Comparison of ENCODE assay signal across 11 cellular contexts in genomic region chr13:110640591-110641029, GRCh38. TPM values are rescaled to one million over a fixed set of nuclear protein-coding genes. Genes with fewer than 3 reads are reported as not detected.
DNase-seq lines count a peak whose midpoint lies in the region; ATAC-seq, FAIRE-seq and TF ChIP-seq lines count a peak whose summit lies in the region.
"Had no signal": no experiment of that assay in that cellular context is flagged by ENCODE, and none has a peak within 500 bp of the region (broad histone marks: within the 10 kb centered on the region; RNA-seq: fewer than 3 reads in every experiment).

No MANE protein-coding gene starts in this region.

- TF ChIP-seq CTCF in GM23338 (conservative IDR thresholded peaks at IDR 0.05; ENCODE audit: low read depth in 2 of 2): no peak
- TF ChIP-seq CTCF in WERI-Rb-1 (IDR thresholded peaks at IDR 0.05; ENCODE audit: low read depth, low read length): no peak

- H3K36me3 ChIP-seq in GM23338 (ENCODE audit: insufficient read depth): peaks cover 14% of the 10 kb centered on the region; the same call in 1 of the 2 replicates
- peaks cover 98% of the 10 kb centered on the region for H3K36me3 ChIP-seq in WERI-Rb-1

- intact Hi-C loops in cardiac septum (cut with DNase I): no loop called here

- H3K9me3 Mint-ChIP-seq in GM23338: no peaks in the 10 kb centered on the region; the same call in 2 of the 3 replicates
- no peaks in the 10 kb centered on the region for H3K9me3 Mint-ChIP-seq in activated naive CD8-positive, alpha-beta T cell treated with anti-CD3 and anti-CD28 coated beads, Interleukin-2, amount 10 ng/mL, durations not matched to agents 7 days and 5 days

- H3K79me2 ChIP-seq in GM23338 (replicated peaks; ENCODE audit: insufficient read depth): no peaks in the 10 kb centered on the region

- H3K9me3 ChIP-seq in WERI-Rb-1 (ENCODE audit: severe bottlenecking): no peaks in the 10 kb centered on the region

- H2AFZ ChIP-seq in GM23338: no peak overlapping the region

- peaks cover 10% of the 10 kb centered on the region for H3F3A ChIP-seq in GM23338 (replicated peaks; ENCODE audit: low read depth)

- no peaks in the 10 kb centered on the region for H3K9me2 ChIP-seq in GM23338 (ENCODE audit: insufficient read depth)

- POLR2A ChIA-PET in activated naive CD8-positive, alpha-beta T cell treated with anti-CD3 and anti-CD28 coated beads, Interleukin-2, amount 10 ng/mL, durations not matched to agents 7 days and 5 days (lab: Charles Lee): no interaction called here

- H3K27ac ChIP-seq in GM23338 (ENCODE audit: low read depth) (0 out of 2 replicates have a peak overlapping the region, but pooled peaks have one; percentile 55), WERI-Rb-1 (no peak overlapping the region)

- peak overlapping the region; percentile 89 for H3K27ac Mint-ChIP-seq in GM23338
- peak overlapping the region; percentile 45 for H3K27ac Mint-ChIP-seq in activated naive CD8-positive, alpha-beta T cell treated with anti-CD3 and anti-CD28 coated beads, Interleukin-2, amount 10 ng/mL, durations not matched to agents 7 days and 5 days

- no peak for ATAC-seq in GM23338
- no peak for ATAC-seq in activated naive CD8-positive, alpha-beta T cell treated with anti-CD3 and anti-CD28 coated beads, Interleukin-2, amount 10 ng/mL, durations not matched to agents 7 days and 5 days (ENCODE audit: low read depth)

- no peak overlapping the region for H3K4me3 Mint-ChIP-seq in GM23338
- no peak overlapping the region for H3K4me3 Mint-ChIP-seq in activated naive CD8-positive, alpha-beta T cell treated with anti-CD3 and anti-CD28 coated beads, Interleukin-2, amount 10 ng/mL, durations not matched to agents 7 days and 5 days

- H3K4me2 ChIP-seq in GM23338: no peak overlapping the region

- FAIRE-seq in urothelium cell line (lab: Jason Lieb, UNC): no peak
- FAIRE-seq: islet of Langerhans had no signal

- H3K27me3 ChIP-seq in GM23338 (ENCODE audit: insufficient read depth) (no peaks in the 10 kb centered on the region), WERI-Rb-1 (ENCODE audit: insufficient read depth, low read depth, severe bottlenecking) (no peaks in the 10 kb centered on the region)

- H3K36me3 Mint-ChIP-seq in GM23338 (ENCODE audit: low read depth): peaks cover 66% of the 10 kb centered on the region
- H3K36me3 Mint-ChIP-seq in activated naive CD8-positive, alpha-beta T cell treated with anti-CD3 and anti-CD28 coated beads, Interleukin-2, amount 10 ng/mL, durations not matched to agents 7 days and 5 days: peaks cover 11% of the 10 kb centered on the region

- peaks cover 5% of the 10 kb centered on the region for H3K27me3 Mint-ChIP-seq in GM23338 (ENCODE audit: insufficient read depth, low read depth, poor library complexity)
- no peaks in the 10 kb centered on the region for H3K27me3 Mint-ChIP-seq in activated naive CD8-positive, alpha-beta T cell treated with anti-CD3 and anti-CD28 coated beads, Interleukin-2, amount 10 ng/mL, durations not matched to agents 7 days and 5 days

- H3K4me1 Mint-ChIP-seq in GM23338: peaks cover 5% of the 10 kb centered on the region
- no peaks in the 10 kb centered on the region for H3K4me1 Mint-ChIP-seq in activated naive CD8-positive, alpha-beta T cell treated with anti-CD3 and anti-CD28 coated beads, Interleukin-2, amount 10 ng/mL, durations not matched to agents 7 days and 5 days

- H3K4me1 ChIP-seq in GM23338 (ENCODE audit: insufficient read depth): peaks cover 6% of the 10 kb centered on the region

- H3K4me3 ChIP-seq in GM23338 (no peak overlapping the region), WERI-Rb-1 (ENCODE audit: low read depth, low read length) (no peak overlapping the region)

- peaks cover 13% of the 10 kb centered on the region for H4K20me1 ChIP-seq in GM23338 (replicated peaks; ENCODE audit: insufficient read depth)

- no peak for DNase-seq in GM23338 (ENCODE audit: low spot score)
- DNase-seq in activated naive CD8-positive, alpha-beta T cell treated with anti-CD3 and anti-CD28 coated beads, Interleukin-2, amount 10 ng/mL, durations not matched to agents 7 days and 5 days: no peak
- peak; percentile 75 for DNase-seq in cardiac septum (ENCODE audit: low spot score)
- DNase-seq in renal cortical epithelial cell (ENCODE audit: low read depth): peak; percentile 11
- DNase-seq in stimulated activated naive CD4-positive, alpha-beta T cell (lab: John Stamatoyannopoulos, UW): no peak
- no peak for DNase-seq in WERI-Rb-1
- DNase-seq in urothelium cell line (ENCODE audit: low spot score): no peak
- no peak for DNase-seq in nucleus accumbens (lab: John Stamatoyannopoulos, UW)
- DNase-seq: NCI-H748 treated with DMSO at 0.1 percent for 48 hours; stimulated activated CD8-positive, alpha-beta memory T cell treated with anti-CD3 and anti-CD28 coated beads, Interleukin-4, amount 100 ng/mL, for 48 hours had no signal

TF ChIP-seq in GM23338, 12 proteins besides CTCF, POLR2A, EP300 and RAD21 (continues in another document):
- TF ChIP-seq CREB1 (CRISPR knock-in tag; IDR thresholded peaks at IDR 0.05; ENCODE audit: low read depth) (no peak), ZNF331 (CRISPR knock-in tag; IDR thresholded peaks at IDR 0.05; ENCODE audit: low read depth) (no peak), ETS1 (IDR thresholded peaks at IDR 0.05) (no peak), STAT1 (IDR thresholded peaks at IDR 0.05; ENCODE audit: unreplicated experiment) (no peak), EZH2phosphoT487 (IDR thresholded peaks at IDR 0.05; ENCODE audit: unreplicated experiment) (no peak), REST (IDR thresholded peaks at IDR 0.05; ENCODE audit: unreplicated experiment) (no peak), POLR2AphosphoS5 (IDR thresholded peaks at IDR 0.05; ENCODE audit: low read depth) (no peak; the same call in 1 of the 2 replicates), ZNF114 (CRISPR knock-in tag; IDR thresholded peaks at IDR 0.05) (no peak), NANOG (IDR thresholded peaks at IDR 0.05; ENCODE audit: borderline replicate concordance) (no peak), JUNB (IDR thresholded peaks at IDR 0.05; ENCODE audit: unreplicated experiment) (no peak), EZH2 (IDR thresholded peaks at IDR 0.05; ENCODE audit: low read depth, unreplicated experiment) (no peak)

RNA-seq across cellular contexts. Expression of gene NAXD, which starts 25.3 kb away (rescaled TPM):
- total RNA-seq in GM23338 (2014; rRNA removed; shearing (Covaris generic)): 16.1 and 18.5 TPM in 2 replicates
- polyA plus RNA-seq in GM23338 (2016; fragmentation: Nextera tagmentation; extraction: Ambion mirVana): 15.3 and 16.9 TPM in 2 replicates
- total RNA-seq in activated naive CD8-positive, alpha-beta T cell treated with anti-CD3 and anti-CD28 coated beads, Interleukin-2, amount 10 ng/mL, durations not matched to agents 7 days and 5 days: 10 to 100 TPM; 31.3 TPM
- 23.7 TPM for total RNA-seq in cardiac septum
- total RNA-seq in renal cortical epithelial cell: 15.6 and 30.5 TPM in 2 replicates

Comparison
In these comparisons a context has a peak if more than half of its experiments do, and no peak if none do; other contexts are left out.
1. DNase-seq: peak in cardiac septum (single experiment) and renal cortical epithelial cell (single experiment); none in GM23338 (single experiment), activated naive CD8-positive, alpha-beta T cell treated with anti-CD3 and anti-CD28 coated beads, Interleukin-2, amount 10 ng/mL, durations not matched to agents 7 days and 5 days (single experiment), stimulated activated naive CD4-positive, alpha-beta T cell (0 of 6), WERI-Rb-1 (single experiment), urothelium cell line (single experiment) and nucleus accumbens (0 of 56).